Comparison of ENCODE assay signal across 1 cellular context in the genomic region with DNA sequence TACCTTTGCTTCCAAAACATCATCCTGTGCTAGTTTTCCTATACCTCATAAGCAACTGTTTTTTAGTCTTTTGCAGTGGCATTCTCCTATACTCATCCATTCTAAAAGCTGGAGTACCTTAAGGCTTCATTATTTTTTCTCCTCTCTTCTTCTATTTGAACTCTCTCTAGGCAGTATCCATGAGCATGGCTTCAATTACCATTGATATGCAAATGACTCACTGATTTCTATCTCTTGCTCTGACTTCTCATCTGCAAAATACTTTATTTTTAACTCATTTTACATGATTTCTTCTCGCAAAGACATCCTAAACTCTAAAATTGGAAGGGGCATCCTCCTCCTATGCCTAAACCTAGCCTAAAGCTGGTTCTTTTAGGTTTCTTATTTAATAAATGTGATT.
TF ChIP-seq lines count a peak whose summit lies in the region.

No MANE protein-coding gene starts in this region.

TF ChIP-seq in WTC11, 78 proteins besides CTCF, POLR2A, EP300 and RAD21 (continued from another document):
- TF ChIP-seq, protein P1, sequence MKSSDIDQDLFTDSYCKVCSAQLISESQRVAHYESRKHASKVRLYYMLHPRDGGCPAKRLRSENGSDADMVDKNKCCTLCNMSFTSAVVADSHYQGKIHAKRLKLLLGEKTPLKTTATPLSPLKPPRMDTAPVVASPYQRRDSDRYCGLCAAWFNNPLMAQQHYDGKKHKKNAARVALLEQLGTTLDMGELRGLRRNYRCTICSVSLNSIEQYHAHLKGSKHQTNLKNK (CRISPR knock-in tag; IDR thresholded peaks at IDR 0.05): no peak
- TF ChIP-seq, protein P2, sequence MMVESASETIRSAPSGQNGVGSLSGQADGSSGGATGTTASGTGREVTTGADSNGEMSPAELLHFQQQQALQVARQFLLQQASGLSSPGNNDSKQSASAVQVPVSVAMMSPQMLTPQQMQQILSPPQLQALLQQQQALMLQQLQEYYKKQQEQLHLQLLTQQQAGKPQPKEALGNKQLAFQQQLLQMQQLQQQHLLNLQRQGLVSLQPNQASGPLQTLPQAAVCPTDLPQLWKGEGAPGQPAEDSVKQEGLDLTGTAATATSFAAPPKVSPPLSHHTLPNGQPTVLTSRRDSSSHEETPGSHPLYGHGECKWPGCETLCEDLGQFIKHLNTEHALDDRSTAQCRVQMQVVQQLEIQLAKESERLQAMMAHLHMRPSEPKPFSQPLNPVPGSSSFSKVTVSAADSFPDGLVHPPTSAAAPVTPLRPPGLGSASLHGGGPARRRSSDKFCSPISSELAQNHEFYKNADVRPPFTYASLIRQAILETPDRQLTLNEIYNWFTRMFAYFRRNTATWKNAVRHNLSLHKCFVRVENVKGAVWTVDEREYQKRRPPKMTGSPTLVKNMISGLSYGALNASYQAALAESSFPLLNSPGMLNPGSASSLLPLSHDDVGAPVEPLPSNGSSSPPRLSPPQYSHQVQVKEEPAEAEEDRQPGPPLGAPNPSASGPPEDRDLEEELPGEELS (CRISPR knock-in tag; IDR thresholded peaks at IDR 0.05): no peak
- no peak for TF ChIP-seq HMGA2 (CRISPR knock-in tag; IDR thresholded peaks at IDR 0.05)
- TF ChIP-seq, protein P3, sequence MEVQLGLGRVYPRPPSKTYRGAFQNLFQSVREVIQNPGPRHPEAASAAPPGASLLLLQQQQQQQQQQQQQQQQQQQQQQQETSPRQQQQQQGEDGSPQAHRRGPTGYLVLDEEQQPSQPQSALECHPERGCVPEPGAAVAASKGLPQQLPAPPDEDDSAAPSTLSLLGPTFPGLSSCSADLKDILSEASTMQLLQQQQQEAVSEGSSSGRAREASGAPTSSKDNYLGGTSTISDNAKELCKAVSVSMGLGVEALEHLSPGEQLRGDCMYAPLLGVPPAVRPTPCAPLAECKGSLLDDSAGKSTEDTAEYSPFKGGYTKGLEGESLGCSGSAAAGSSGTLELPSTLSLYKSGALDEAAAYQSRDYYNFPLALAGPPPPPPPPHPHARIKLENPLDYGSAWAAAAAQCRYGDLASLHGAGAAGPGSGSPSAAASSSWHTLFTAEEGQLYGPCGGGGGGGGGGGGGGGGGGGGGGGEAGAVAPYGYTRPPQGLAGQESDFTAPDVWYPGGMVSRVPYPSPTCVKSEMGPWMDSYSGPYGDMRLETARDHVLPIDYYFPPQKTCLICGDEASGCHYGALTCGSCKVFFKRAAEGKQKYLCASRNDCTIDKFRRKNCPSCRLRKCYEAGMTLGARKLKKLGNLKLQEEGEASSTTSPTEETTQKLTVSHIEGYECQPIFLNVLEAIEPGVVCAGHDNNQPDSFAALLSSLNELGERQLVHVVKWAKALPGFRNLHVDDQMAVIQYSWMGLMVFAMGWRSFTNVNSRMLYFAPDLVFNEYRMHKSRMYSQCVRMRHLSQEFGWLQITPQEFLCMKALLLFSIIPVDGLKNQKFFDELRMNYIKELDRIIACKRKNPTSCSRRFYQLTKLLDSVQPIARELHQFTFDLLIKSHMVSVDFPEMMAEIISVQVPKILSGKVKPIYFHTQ (CRISPR knock-in tag; IDR thresholded peaks at IDR 0.05): no peak
